Comparison of ENCODE assay signal across 1 cellular context in genomic region chr6:1087112-1087843, GRCh38.
TF ChIP-seq lines count a peak whose summit lies in the region.

No MANE protein-coding gene starts in this region.

TF ChIP-seq in HepG2, 621 proteins besides CTCF, POLR2A, EP300 and RAD21 (continued from another document):
- TF ChIP-seq, protein P1, sequence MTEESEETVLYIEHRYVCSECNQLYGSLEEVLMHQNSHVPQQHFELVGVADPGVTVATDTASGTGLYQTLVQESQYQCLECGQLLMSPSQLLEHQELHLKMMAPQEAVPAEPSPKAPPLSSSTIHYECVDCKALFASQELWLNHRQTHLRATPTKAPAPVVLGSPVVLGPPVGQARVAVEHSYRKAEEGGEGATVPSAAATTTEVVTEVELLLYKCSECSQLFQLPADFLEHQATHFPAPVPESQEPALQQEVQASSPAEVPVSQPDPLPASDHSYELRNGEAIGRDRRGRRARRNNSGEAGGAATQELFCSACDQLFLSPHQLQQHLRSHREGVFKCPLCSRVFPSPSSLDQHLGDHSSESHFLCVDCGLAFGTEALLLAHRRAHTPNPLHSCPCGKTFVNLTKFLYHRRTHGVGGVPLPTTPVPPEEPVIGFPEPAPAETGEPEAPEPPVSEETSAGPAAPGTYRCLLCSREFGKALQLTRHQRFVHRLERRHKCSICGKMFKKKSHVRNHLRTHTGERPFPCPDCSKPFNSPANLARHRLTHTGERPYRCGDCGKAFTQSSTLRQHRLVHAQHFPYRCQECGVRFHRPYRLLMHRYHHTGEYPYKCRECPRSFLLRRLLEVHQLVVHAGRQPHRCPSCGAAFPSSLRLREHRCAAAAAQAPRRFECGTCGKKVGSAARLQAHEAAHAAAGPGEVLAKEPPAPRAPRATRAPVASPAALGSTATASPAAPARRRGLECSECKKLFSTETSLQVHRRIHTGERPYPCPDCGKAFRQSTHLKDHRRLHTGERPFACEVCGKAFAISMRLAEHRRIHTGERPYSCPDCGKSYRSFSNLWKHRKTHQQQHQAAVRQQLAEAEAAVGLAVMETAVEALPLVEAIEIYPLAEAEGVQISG (CRISPR knock-in tag; IDR thresholded peaks at IDR 0.05) = no peak
- TF ChIP-seq PHB2 (IDR thresholded peaks at IDR 0.05; ENCODE audit: partially characterized antibody) = no peak
- TF ChIP-seq, protein P2, sequence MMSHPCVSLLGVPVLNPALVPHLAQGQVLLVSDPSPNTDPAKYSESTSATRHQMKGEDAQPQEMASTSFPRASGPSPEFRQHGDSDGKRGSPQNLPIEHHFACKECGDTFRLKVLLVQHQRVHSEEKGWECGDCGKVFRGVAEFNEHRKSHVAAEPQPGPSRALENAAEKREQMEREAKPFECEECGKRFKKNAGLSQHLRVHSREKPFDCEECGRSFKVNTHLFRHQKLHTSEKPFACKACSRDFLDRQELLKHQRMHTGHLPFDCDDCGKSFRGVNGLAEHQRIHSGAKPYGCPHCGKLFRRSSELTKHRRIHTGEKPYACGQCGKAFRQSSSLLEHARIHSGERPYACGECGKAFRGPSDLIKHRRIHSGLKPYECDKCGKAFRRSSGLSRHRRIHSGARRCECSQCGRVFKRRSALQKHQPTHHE (CRISPR knock-in tag; IDR thresholded peaks at IDR 0.05; ENCODE audit: borderline replicate concordance) = no peak
- TF ChIP-seq CEBPB (IDR thresholded peaks at IDR 0.05; ENCODE audit: borderline replicate concordance, low read depth, low read length) = no peak
- no peak for TF ChIP-seq ZNF558 (CRISPR knock-in tag; IDR thresholded peaks at IDR 0.05; ENCODE audit: borderline replicate concordance)
- no peak for TF ChIP-seq HMGXB4 (CRISPR knock-in tag; IDR thresholded peaks at IDR 0.05; ENCODE audit: borderline replicate concordance in 1 of 2, low read depth in 1 of 2)
